Comparison of ENCODE assay signal across 1 cellular context in genomic region chr17:7887038-7887481, GRCh38.
A peak's percentile ranks its signal among the peaks of the same experiment; 100 is the strongest.
TF ChIP-seq lines count a peak whose summit lies in the region.

No MANE protein-coding gene starts in this region.

TF ChIP-seq in GM12878, 131 proteins besides CTCF, POLR2A, EP300 and RAD21:
- TF ChIP-seq, protein P1, sequence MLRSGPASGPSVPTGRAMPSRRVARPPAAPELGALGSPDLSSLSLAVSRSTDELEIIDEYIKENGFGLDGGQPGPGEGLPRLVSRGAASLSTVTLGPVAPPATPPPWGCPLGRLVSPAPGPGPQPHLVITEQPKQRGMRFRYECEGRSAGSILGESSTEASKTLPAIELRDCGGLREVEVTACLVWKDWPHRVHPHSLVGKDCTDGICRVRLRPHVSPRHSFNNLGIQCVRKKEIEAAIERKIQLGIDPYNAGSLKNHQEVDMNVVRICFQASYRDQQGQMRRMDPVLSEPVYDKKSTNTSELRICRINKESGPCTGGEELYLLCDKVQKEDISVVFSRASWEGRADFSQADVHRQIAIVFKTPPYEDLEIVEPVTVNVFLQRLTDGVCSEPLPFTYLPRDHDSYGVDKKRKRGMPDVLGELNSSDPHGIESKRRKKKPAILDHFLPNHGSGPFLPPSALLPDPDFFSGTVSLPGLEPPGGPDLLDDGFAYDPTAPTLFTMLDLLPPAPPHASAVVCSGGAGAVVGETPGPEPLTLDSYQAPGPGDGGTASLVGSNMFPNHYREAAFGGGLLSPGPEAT (IDR thresholded peaks at IDR 0.05; ENCODE audit: low read depth) = no peak
- TF ChIP-seq FOXK2 (IDR thresholded peaks at IDR 0.05) (no peak), BMI1 (IDR thresholded peaks at IDR 0.05; ENCODE audit: borderline replicate concordance) (no peak), ATF7 (IDR thresholded peaks at IDR 0.05; ENCODE audit: low read depth) (0 out of 2 replicates have a peak, but pooled peaks have one; percentile 14), RB1 (IDR thresholded peaks at IDR 0.05; ENCODE audit: borderline replicate concordance) (no peak), CREM (IDR thresholded peaks at IDR 0.05; ENCODE audit: low read depth) (no peak), RELA (IDR thresholded peaks at IDR 0.05; ENCODE audit: borderline replicate concordance, partially characterized antibody) (no peak), E2F8 (IDR thresholded peaks at IDR 0.05; ENCODE audit: low read depth, partially characterized antibody) (peak; percentile 54), MLLT1 (IDR thresholded peaks at IDR 0.05) (peak; percentile 35; the same call in 1 of the 2 replicates), NFIC (IDR thresholded peaks at IDR 0.05; ENCODE audit: low read depth, low read length) (no peak), CHD2 (IDR thresholded peaks at IDR 0.05; ENCODE audit: borderline replicate concordance, low read depth, low read length) (peak; percentile 56; the same call in 1 of the 2 replicates), RBBP5 (conservative IDR thresholded peaks at IDR 0.05) (no peak), CHD4 (IDR thresholded peaks at IDR 0.05) (no peak)
- TF ChIP-seq, protein P2, sequence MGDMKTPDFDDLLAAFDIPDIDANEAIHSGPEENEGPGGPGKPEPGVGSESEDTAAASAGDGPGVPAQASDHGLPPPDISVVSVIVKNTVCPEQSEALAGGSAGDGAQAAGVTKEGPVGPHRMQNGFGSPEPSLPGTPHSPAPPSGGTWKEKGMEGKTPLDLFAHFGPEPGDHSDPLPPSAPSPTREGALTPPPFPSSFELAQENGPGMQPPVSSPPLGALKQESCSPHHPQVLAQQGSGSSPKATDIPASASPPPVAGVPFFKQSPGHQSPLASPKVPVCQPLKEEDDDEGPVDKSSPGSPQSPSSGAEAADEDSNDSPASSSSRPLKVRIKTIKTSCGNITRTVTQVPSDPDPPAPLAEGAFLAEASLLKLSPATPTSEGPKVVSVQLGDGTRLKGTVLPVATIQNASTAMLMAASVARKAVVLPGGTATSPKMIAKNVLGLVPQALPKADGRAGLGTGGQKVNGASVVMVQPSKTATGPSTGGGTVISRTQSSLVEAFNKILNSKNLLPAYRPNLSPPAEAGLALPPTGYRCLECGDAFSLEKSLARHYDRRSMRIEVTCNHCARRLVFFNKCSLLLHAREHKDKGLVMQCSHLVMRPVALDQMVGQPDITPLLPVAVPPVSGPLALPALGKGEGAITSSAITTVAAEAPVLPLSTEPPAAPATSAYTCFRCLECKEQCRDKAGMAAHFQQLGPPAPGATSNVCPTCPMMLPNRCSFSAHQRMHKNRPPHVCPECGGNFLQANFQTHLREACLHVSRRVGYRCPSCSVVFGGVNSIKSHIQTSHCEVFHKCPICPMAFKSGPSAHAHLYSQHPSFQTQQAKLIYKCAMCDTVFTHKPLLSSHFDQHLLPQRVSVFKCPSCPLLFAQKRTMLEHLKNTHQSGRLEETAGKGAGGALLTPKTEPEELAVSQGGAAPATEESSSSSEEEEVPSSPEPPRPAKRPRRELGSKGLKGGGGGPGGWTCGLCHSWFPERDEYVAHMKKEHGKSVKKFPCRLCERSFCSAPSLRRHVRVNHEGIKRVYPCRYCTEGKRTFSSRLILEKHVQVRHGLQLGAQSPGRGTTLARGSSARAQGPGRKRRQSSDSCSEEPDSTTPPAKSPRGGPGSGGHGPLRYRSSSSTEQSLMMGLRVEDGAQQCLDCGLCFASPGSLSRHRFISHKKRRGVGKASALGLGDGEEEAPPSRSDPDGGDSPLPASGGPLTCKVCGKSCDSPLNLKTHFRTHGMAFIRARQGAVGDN (IDR thresholded peaks at IDR 0.05) = no peak
- TF ChIP-seq, protein P3, sequence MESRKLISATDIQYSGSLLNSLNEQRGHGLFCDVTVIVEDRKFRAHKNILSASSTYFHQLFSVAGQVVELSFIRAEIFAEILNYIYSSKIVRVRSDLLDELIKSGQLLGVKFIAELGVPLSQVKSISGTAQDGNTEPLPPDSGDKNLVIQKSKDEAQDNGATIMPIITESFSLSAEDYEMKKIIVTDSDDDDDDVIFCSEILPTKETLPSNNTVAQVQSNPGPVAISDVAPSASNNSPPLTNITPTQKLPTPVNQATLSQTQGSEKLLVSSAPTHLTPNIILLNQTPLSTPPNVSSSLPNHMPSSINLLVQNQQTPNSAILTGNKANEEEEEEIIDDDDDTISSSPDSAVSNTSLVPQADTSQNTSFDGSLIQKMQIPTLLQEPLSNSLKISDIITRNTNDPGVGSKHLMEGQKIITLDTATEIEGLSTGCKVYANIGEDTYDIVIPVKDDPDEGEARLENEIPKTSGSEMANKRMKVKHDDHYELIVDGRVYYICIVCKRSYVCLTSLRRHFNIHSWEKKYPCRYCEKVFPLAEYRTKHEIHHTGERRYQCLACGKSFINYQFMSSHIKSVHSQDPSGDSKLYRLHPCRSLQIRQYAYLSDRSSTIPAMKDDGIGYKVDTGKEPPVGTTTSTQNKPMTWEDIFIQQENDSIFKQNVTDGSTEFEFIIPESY (IDR thresholded peaks at IDR 0.05) = no peak
